In genomic region chr7:30019387-30019786, GRCh38 we compare ENCODE assay signal across 25 cellular contexts. TPM values are rescaled to one million over a fixed set of nuclear protein-coding genes. Genes with fewer than 3 reads are reported as not detected.
A peak's percentile ranks its signal among the peaks of the same experiment; 100 is the strongest.
DNase-seq lines count a peak whose midpoint lies in the region; ATAC-seq and TF ChIP-seq lines count a peak whose summit lies in the region.
"Had no signal": no experiment of that assay in that cellular context is flagged by ENCODE, and none has a peak within 500 bp of the region (broad histone marks: within the 10 kb centered on the region; RNA-seq: fewer than 3 reads in every experiment).

No MANE protein-coding gene starts in this region.

- no peak overlapping the region for H3K27ac ChIP-seq in OCI-LY7 (ENCODE audit: low read depth, low read length, poor library complexity, severe bottlenecking)
- H3K27ac ChIP-seq: prostate gland had no signal

- no TSS peak for BruUV-seq in OCI-LY7 (replicated peaks; lab: Mats Ljungman, UMichigan)

- peaks cover 35% of the 10 kb centered on the region for H3K4me1 Mint-ChIP-seq in chondrocyte (ENCODE audit: low read depth)
- peaks cover 20% of the 10 kb centered on the region for H3K4me1 Mint-ChIP-seq in osteocyte (ENCODE audit: unreplicated experiment)
- H3K4me1 Mint-ChIP-seq in activated T-helper 17 cell treated with anti-CD3 and anti-CD28 coated beads, Interleukin-2, amount 50 U/mL, for 72 hours: peaks cover 7% of the 10 kb centered on the region

- H3K4me3 ChIP-seq in OCI-LY7 (ENCODE audit: low read depth, low read length, poor library complexity, severe bottlenecking): no peak overlapping the region
- H3K4me3 ChIP-seq: mucosa of descending colon, prostate gland had no signal

- no peaks in the 10 kb centered on the region for H3K9me2 ChIP-seq in OCI-LY7 (ENCODE audit: insufficient read depth, low read length)

- peaks cover 38% of the 10 kb centered on the region for H3K4me1 ChIP-seq in OCI-LY7 (ENCODE audit: insufficient read depth, low read length, poor library complexity, severe bottlenecking)
- H3K4me1 ChIP-seq: prostate gland had no signal

- H3K9me3 Mint-ChIP-seq in chondrocyte (ENCODE audit: low read depth) (no peaks in the 10 kb centered on the region), osteocyte (ENCODE audit: unreplicated experiment) (no peaks in the 10 kb centered on the region)
- H3K9me3 Mint-ChIP-seq in activated T-helper 17 cell treated with anti-CD3 and anti-CD28 coated beads, Interleukin-2, amount 50 U/mL, for 72 hours: no peaks in the 10 kb centered on the region
- H3K9me3 Mint-ChIP-seq: WTC11 had no signal

- TF ChIP-seq CTCF in GM10248 (IDR thresholded peaks at IDR 0.05; ENCODE audit: control extremely low read depth, extremely low read depth, low read depth, missing control alignments) (peak; percentile 27), OCI-LY7 (conservative IDR thresholded peaks at IDR 0.05; ENCODE audit: low read length) (peak; percentile 61), chondrocyte (IDR thresholded peaks at IDR 0.05) (peak; percentile 64), osteocyte (IDR thresholded peaks at IDR 0.05) (peak; percentile 40)

- no peaks in the 10 kb centered on the region for H4K20me1 ChIP-seq in OCI-LY7 (ENCODE audit: insufficient read depth, low read length)

- H3K9me3 ChIP-seq in OCI-LY7 (ENCODE audit: low read length): no peaks in the 10 kb centered on the region
- H3K9me3 ChIP-seq: mucosa of descending colon, prostate gland had no signal

- peaks cover 10% of the 10 kb centered on the region; the same call in 1 of the 2 replicates for H3K79me2 ChIP-seq in OCI-LY7 (ENCODE audit: insufficient read depth, low read depth, low read length)

- H3K4me3 Mint-ChIP-seq in chondrocyte (ENCODE audit: unreplicated experiment) (no peak overlapping the region), osteocyte (ENCODE audit: unreplicated experiment) (no peak overlapping the region)
- H3K4me3 Mint-ChIP-seq in activated T-helper 17 cell treated with anti-CD3 and anti-CD28 coated beads, Interleukin-2, amount 50 U/mL, for 72 hours: no peak overlapping the region
- H3K4me3 Mint-ChIP-seq: T-helper 17 cell, WTC11 had no signal

- H3K27me3 Mint-ChIP-seq in chondrocyte (ENCODE audit: low read depth) (no peaks in the 10 kb centered on the region), osteocyte (ENCODE audit: unreplicated experiment) (no peaks in the 10 kb centered on the region)
- H3K27me3 Mint-ChIP-seq in activated T-helper 17 cell treated with anti-CD3 and anti-CD28 coated beads, Interleukin-2, amount 50 U/mL, for 72 hours: no peaks in the 10 kb centered on the region
- H3K27me3 Mint-ChIP-seq: T-helper 17 cell had no signal

- no peak for DNase-seq in GM10248 (ENCODE audit: extremely low spot score)
- DNase-seq in OCI-LY7 (ENCODE audit: low spot score): no peak
- DNase-seq in chondrocyte (ENCODE audit: low spot score): no peak
- DNase-seq in osteocyte (ENCODE audit: extremely low spot score, unreplicated experiment): no peak
- DNase-seq in GM03348 (ENCODE audit: low spot score): no peak
- DNase-seq in H4 (ENCODE audit: low spot score): no peak
- DNase-seq: activated CD4-positive, alpha-beta T cell treated with anti-CD3 and anti-CD28 coated beads, Interleukin-2, amount 50 U/mL, for 4 hours; activated gamma-delta T cell; amygdala; caudate nucleus; DMS79 treated with DMSO at 0.1 percent for 48 hours; HCEC 1CT; left ventricle myocardium superior; mucosa of descending colon; NCI-H1092 treated with DMSO at 0.1 percent for 48 hours; NCI-H2081; NCI-H524 treated with DMSO at 0.1 percent for 48 hours; SHP77 treated with DMSO at 0.1 percent for 48 hours; stimulated activated CD4-positive, alpha-beta T cell treated with anti-CD3 and anti-CD28 coated beads, Interleukin-2, amount 100 ng/mL, for 24 hours; stimulated activated naive CD4-positive, alpha-beta T cell; T-helper 17 cell had no signal

- POLR2A ChIA-PET in GM10248 (lab: Yijun Ruan, JAX) (no interaction called here), OCI-LY7 (lab: Charles Lee) (no interaction called here)

- H3K36me3 Mint-ChIP-seq in chondrocyte (ENCODE audit: low read depth): peaks cover 10% of the 10 kb centered on the region
- H3K36me3 Mint-ChIP-seq in osteocyte (ENCODE audit: unreplicated experiment): peaks cover 7% of the 10 kb centered on the region
- peaks cover 28% of the 10 kb centered on the region for H3K36me3 Mint-ChIP-seq in activated T-helper 17 cell treated with anti-CD3 and anti-CD28 coated beads, Interleukin-2, amount 50 U/mL, for 72 hours (ENCODE audit: low read depth)

- no peak overlapping the region for H3K27ac Mint-ChIP-seq in chondrocyte (ENCODE audit: unreplicated experiment)
- H3K27ac Mint-ChIP-seq in osteocyte (ENCODE audit: unreplicated experiment): peak overlapping the region; percentile 35
- no peak overlapping the region for H3K27ac Mint-ChIP-seq in activated T-helper 17 cell treated with anti-CD3 and anti-CD28 coated beads, Interleukin-2, amount 50 U/mL, for 72 hours
- H3K27ac Mint-ChIP-seq: T-helper 17 cell, WTC11 had no signal

- intact Hi-C loops in OCI-LY7 (cut with micrococcal nuclease; ENCODE audit: unreplicated experiment): no loop called here

- H3K36me3 ChIP-seq in OCI-LY7 (ENCODE audit: insufficient read depth, low read length): peaks cover 53% of the 10 kb centered on the region
- H3K36me3 ChIP-seq: prostate gland had no signal

- CTCF ChIA-PET in GM10248 (lab: Yijun Ruan, JAX): no interaction called here
- CTCF ChIA-PET in OCI-LY7 (lab: Charles Lee; ENCODE audit: unreplicated experiment): no interaction called here

- no peak overlapping the region for H3K4me2 ChIP-seq in OCI-LY7 (ENCODE audit: low read length)

- no peak for ATAC-seq in activated T-helper 17 cell treated with anti-CD3 and anti-CD28 coated beads, Interleukin-2, amount 50 U/mL, for 72 hours (replicated peaks)
- ATAC-seq: esophagus mucosa, left ventricle myocardium superior, mucosa of descending colon, T-helper 17 cell, WTC11 had no signal

- H2AFZ ChIP-seq in OCI-LY7 (ENCODE audit: low read length): no peak overlapping the region

RNA-seq across cellular contexts. Expression of gene FKBP14, which starts 7.1 kb away (rescaled TPM):
- 5.3 and 6.3 TPM in 2 replicates for total RNA-seq in OCI-LY7 (2014; rRNA removed; shearing (Covaris generic))
- total RNA-seq in OCI-LY7 (2022): 15.9 and 17.9 TPM in 2 replicates
- total RNA-seq in chondrocyte: 72.1 to 103 TPM (median 74.7 TPM) in 3 replicates
- 34.6 and 35.9 TPM in 2 replicates for total RNA-seq in osteocyte
- total RNA-seq in H4 (2014; rRNA removed; shearing (Covaris generic)): 41.0 and 73.1 TPM in 2 replicates
- 1 to 10 TPM; 6.4 to 9.1 TPM for total RNA-seq in activated T-helper 17 cell treated with anti-CD3 and anti-CD28 coated beads, Interleukin-2, amount 50 U/mL, for 72 hours

RNA-seq across cellular contexts. Expression of gene PLEKHA8, which starts 8.8 kb away (rescaled TPM):
- 10.2 and 11.0 TPM in 2 replicates for total RNA-seq in OCI-LY7 (2014; rRNA removed; shearing (Covaris generic))
- total RNA-seq in OCI-LY7 (2022): 27.9 and 31.7 TPM in 2 replicates
- 17.7 to 20.3 TPM (median 17.7 TPM) in 3 replicates for total RNA-seq in chondrocyte
- 19.5 and 23.1 TPM in 2 replicates for total RNA-seq in osteocyte
- total RNA-seq in H4 (2014; rRNA removed; shearing (Covaris generic)): 16.7 and 23.3 TPM in 2 replicates
- total RNA-seq in activated T-helper 17 cell treated with anti-CD3 and anti-CD28 coated beads, Interleukin-2, amount 50 U/mL, for 72 hours: 10 to 100 TPM; 16.1 to 18.2 TPM

RNA-seq across cellular contexts. Expression of gene SCRN1, which starts 29.8 kb away (rescaled TPM):
- total RNA-seq in OCI-LY7 (2014; rRNA removed; shearing (Covaris generic)): 32.5 and 37.1 TPM in 2 replicates
- 58.3 and 62.7 TPM in 2 replicates for total RNA-seq in OCI-LY7 (2022)
- 111 to 129 TPM (median 129 TPM) in 3 replicates for total RNA-seq in chondrocyte
- 104 and 106 TPM in 2 replicates for total RNA-seq in osteocyte
- 114 and 128 TPM in 2 replicates for total RNA-seq in H4 (2014; rRNA removed; shearing (Covaris generic))
- total RNA-seq in activated T-helper 17 cell treated with anti-CD3 and anti-CD28 coated beads, Interleukin-2, amount 50 U/mL, for 72 hours: 1 to 10 TPM; 5.4 to 7.6 TPM
